Comparison of ENCODE assay signal across 22 cellular contexts in genomic region chr12:32854716-32855115, GRCh38. TPM values are rescaled to one million over a fixed set of nuclear protein-coding genes. Genes with fewer than 3 reads are reported as not detected.
DNase-seq lines count a peak whose midpoint lies in the region; ATAC-seq and TF ChIP-seq lines count a peak whose summit lies in the region.
"Had no signal": no experiment of that assay in that cellular context is flagged by ENCODE, and none has a peak within 500 bp of the region (broad histone marks: within the 10 kb centered on the region; RNA-seq: fewer than 3 reads in every experiment).

No MANE protein-coding gene starts in this region.

- ATAC-seq in Right ventricle myocardium superior (ENCODE audit: poor library complexity) (peak; percentile 22), HG02763 (IDR thresholded peaks at IDR 0.05; ENCODE audit: unreplicated experiment) (no peak)
- ATAC-seq: A549 had no signal

- no peak overlapping the region for H3K4ac ChIP-seq in H9 (ENCODE audit: low read depth, low read length)

- peak overlapping the region in 2 of 3 experiments; percentile 2 to 40; a peak in 2 of 7 replicates for H3K27ac Mint-ChIP-seq in H9
- no peak overlapping the region for H3K27ac Mint-ChIP-seq in activated CD4-positive, alpha-beta T cell treated with anti-CD3 and anti-CD28 coated beads, Interleukin-2, amount 10 ng/mL, durations not matched to agents 24 days and 14 days
- H3K27ac Mint-ChIP-seq: CD4-positive, alpha-beta T cell had no signal

- no peaks in the 10 kb centered on the region for H3K9me3 Mint-ChIP-seq in H9
- H3K9me3 Mint-ChIP-seq in activated CD4-positive, alpha-beta T cell treated with anti-CD3 and anti-CD28 coated beads, Interleukin-2, amount 10 ng/mL, durations not matched to agents 24 days and 14 days, result no peaks in the 10 kb centered on the region
- H3K9me3 Mint-ChIP-seq: CD4-positive, alpha-beta T cell had no signal

- H3K23ac ChIP-seq in H9 (ENCODE audit: insufficient read length, low read depth, low read length), result no peak overlapping the region

- H3K4me2 ChIP-seq in H9 (ENCODE audit: insufficient read depth, insufficient read length, low read length), result no peak overlapping the region
- H3K4me2 ChIP-seq: A549; BLaER1 treated with 17β-estradiol and CSF1 and Interleukin-3, amounts not matched to agents 10 nM and 100 nM; PC-9 had no signal

- no peak for DNase-seq in H9
- DNase-seq in Right ventricle myocardium superior, result no peak
- no peak for DNase-seq in right atrium auricular region (ENCODE audit: low spot score)
- no peak for DNase-seq in hepatic stellate cell (ENCODE audit: low spot score)
- no peak for DNase-seq in activated CD4-positive, alpha-beta T cell treated with anti-CD3 and anti-CD28 coated beads, Interleukin-2, amount 10 ng/mL, durations not matched to agents 24 days and 14 days
- no peak for DNase-seq in H7
- DNase-seq: AML-193; CD4-positive, alpha-beta T cell; KBM-7; MG63; NCI-H1105 treated with DMSO at 0.1 percent for 48 hours; NCI-H146; NCI-H2029; NCI-H446; NCI-H524 treated with DMSO at 0.1 percent for 48 hours; NCI-H774; PC-9; SHP77 had no signal

- no peak overlapping the region for H3K4me3 Mint-ChIP-seq in H9
- no peak overlapping the region for H3K4me3 Mint-ChIP-seq in activated CD4-positive, alpha-beta T cell treated with anti-CD3 and anti-CD28 coated beads, Interleukin-2, amount 10 ng/mL, durations not matched to agents 24 days and 14 days
- H3K4me3 Mint-ChIP-seq: CD4-positive, alpha-beta T cell had no signal

- H3K79me2 ChIP-seq in H9 (ENCODE audit: insufficient read depth, low read length), result 0 out of 2 replicates have a peak, but pooled peaks cover 1% of the 10 kb centered on the region

- H4K20me1 ChIP-seq in H9 (ENCODE audit: control insufficient read depth, insufficient read depth, insufficient read length), result no peaks in the 10 kb centered on the region
- H4K20me1 ChIP-seq: BLaER1 treated with 17β-estradiol and CSF1 and Interleukin-3, amounts not matched to agents 10 nM and 100 nM had no signal

- H4K5ac ChIP-seq in H9 (ENCODE audit: insufficient read length, low read depth, low read length), result no peak overlapping the region

- no peak overlapping the region for H2BK120ac ChIP-seq in H9 (ENCODE audit: low read depth, low read length, poor library complexity, severe bottlenecking)

- H2BK20ac ChIP-seq in H9 (ENCODE audit: low read depth, low read length, poor library complexity, severe bottlenecking), result no peak overlapping the region

- peaks cover 2% of the 10 kb centered on the region for H3K79me1 ChIP-seq in H9 (ENCODE audit: insufficient read depth, low read depth, low read length, poor library complexity, severe bottlenecking)

- H2AFZ ChIP-seq in H9 (ENCODE audit: low read length), result no peak overlapping the region
- H2AFZ ChIP-seq: PC-9 had no signal

- H3K4me1 ChIP-seq in H9 (ENCODE audit: insufficient read depth, low read length), result peaks cover 3% of the 10 kb centered on the region; the same call in 1 of the 2 replicates
- H3K4me1 ChIP-seq in right atrium auricular region, result peaks cover 0 to 33% of the 10 kb centered on the region in 2 donors
- H3K4me1 ChIP-seq: A549; BLaER1 treated with 17β-estradiol and CSF1 and Interleukin-3, amounts not matched to agents 10 nM and 100 nM had no signal

- no peak overlapping the region for H4K91ac ChIP-seq in H9 (ENCODE audit: insufficient read length, low read depth, low read length)

- peaks cover 14 to 17% of the 10 kb centered on the region in 2 experiments for H3K4me1 Mint-ChIP-seq in H9
- H3K4me1 Mint-ChIP-seq in activated CD4-positive, alpha-beta T cell treated with anti-CD3 and anti-CD28 coated beads, Interleukin-2, amount 10 ng/mL, durations not matched to agents 24 days and 14 days, result no peaks in the 10 kb centered on the region

- WGBS in H9 (ENCODE audit: extremely low coverage, insufficient read length, low lambda C conversion rate), result no CpG with 5 or more reads among the region's 1 CpG

- no peak overlapping the region for H3K14ac ChIP-seq in H9 (ENCODE audit: insufficient read depth, low read length)

- H3K36me3 Mint-ChIP-seq in H9 (ENCODE audit: insufficient read depth in 1 of 3, low read depth in 3 of 3), result peaks cover 0 to 5% (median 0%) of the 10 kb centered on the region in 3 experiments; a peak in 2 of 7 replicates
- H3K36me3 Mint-ChIP-seq in activated CD4-positive, alpha-beta T cell treated with anti-CD3 and anti-CD28 coated beads, Interleukin-2, amount 10 ng/mL, durations not matched to agents 24 days and 14 days (ENCODE audit: low read depth), result no peaks in the 10 kb centered on the region

- H2BK15ac ChIP-seq in H9 (ENCODE audit: low read depth, low read length), result no peak overlapping the region

- H2BK5ac ChIP-seq in H9 (ENCODE audit: insufficient read length, low read length), result no peak overlapping the region

- no peak overlapping the region for H2AK5ac ChIP-seq in H9 (ENCODE audit: insufficient read length, low read length)

- no peak overlapping the region for H4K8ac ChIP-seq in H9 (replicated peaks; ENCODE audit: insufficient read length, low read depth, low read length)

- H3K36me3 ChIP-seq in right atrium auricular region (peaks cover 12% of the 10 kb centered on the region), H7 (replicated peaks; ENCODE audit: control insufficient read depth, insufficient read depth, low read length) (peaks cover 2% of the 10 kb centered on the region; the same call in 1 of the 2 replicates)
- H3K36me3 ChIP-seq: BLaER1 treated with 17β-estradiol and CSF1 and Interleukin-3, amounts not matched to agents 10 nM and 100 nM; MG63 had no signal

- no peak overlapping the region for H3K4me3 ChIP-seq in right atrium auricular region
- no peak overlapping the region for H3K4me3 ChIP-seq in H7 (ENCODE audit: insufficient read depth, low read depth, low read length)
- H3K4me3 ChIP-seq: A549; BLaER1 treated with 17β-estradiol and CSF1 and Interleukin-3, amounts not matched to agents 10 nM and 100 nM; MG63; PC-9 had no signal

- TF ChIP-seq CTCF in H9 (conservative IDR thresholded peaks at IDR 0.05), result no peak
- TF ChIP-seq CTCF in right atrium auricular region (IDR thresholded peaks at IDR 0.05), result no peak

- H3K9ac ChIP-seq in H9 (ENCODE audit: extremely low read depth, insufficient read length, low read length), result no peak overlapping the region
- H3K9ac ChIP-seq: BLaER1 treated with 17β-estradiol and CSF1 and Interleukin-3, amounts not matched to agents 10 nM and 100 nM had no signal

- H3K23me2 ChIP-seq in H9 (ENCODE audit: insufficient read length, low read depth, low read length, poor library complexity, severe bottlenecking), result no peaks in the 10 kb centered on the region

- H3K9me3 ChIP-seq in H9 (ENCODE audit: control insufficient read depth, low read depth, low read length) (no peaks in the 10 kb centered on the region), right atrium auricular region (no peaks in the 10 kb centered on the region)
- H3K9me3 ChIP-seq: A549; BLaER1 treated with 17β-estradiol and CSF1 and Interleukin-3, amounts not matched to agents 10 nM and 100 nM; MG63 had no signal

- H3K27me3 Mint-ChIP-seq in H9 (ENCODE audit: low read depth), result no peaks in the 10 kb centered on the region
- no peaks in the 10 kb centered on the region for H3K27me3 Mint-ChIP-seq in activated CD4-positive, alpha-beta T cell treated with anti-CD3 and anti-CD28 coated beads, Interleukin-2, amount 10 ng/mL, durations not matched to agents 24 days and 14 days

- no peak overlapping the region for H2BK12ac ChIP-seq in H9 (ENCODE audit: insufficient read length, low read depth, low read length)

- H3K27ac ChIP-seq in H9 (ENCODE audit: insufficient read length, low read depth, low read length), result no peak overlapping the region
- H3K27ac ChIP-seq in right atrium auricular region, result peak overlapping the region; percentile 29 to 62
- H3K27ac ChIP-seq: A549; BLaER1 treated with 17β-estradiol and CSF1 and Interleukin-3, amounts not matched to agents 10 nM and 100 nM; PC-9 had no signal

- H3K56ac ChIP-seq in H9 (ENCODE audit: insufficient read length, low read depth, low read length), result no peak overlapping the region

- H3K27me3 ChIP-seq in H9 (ENCODE audit: insufficient read depth, low read length), result no peaks in the 10 kb centered on the region
- no peaks in the 10 kb centered on the region for H3K27me3 ChIP-seq in right atrium auricular region
- no peaks in the 10 kb centered on the region for H3K27me3 ChIP-seq in H7 (ENCODE audit: control insufficient read depth, insufficient read depth, low read length)
- H3K27me3 ChIP-seq: BLaER1 treated with 17β-estradiol and CSF1 and Interleukin-3, amounts not matched to agents 10 nM and 100 nM had no signal

- H3T11ph ChIP-seq in H9 (ENCODE audit: low read length), result no peak overlapping the region

- intact Hi-C loops in Right ventricle myocardium superior (cut with DNase I), result no loop called here
- intact Hi-C loops in activated CD4-positive, alpha-beta T cell treated with anti-CD3 and anti-CD28 coated beads, Interleukin-2, amount 10 ng/mL, durations not matched to agents 24 days and 14 days (cut with micrococcal nuclease), result no loop called here

- no peak overlapping the region for H3K18ac ChIP-seq in H9 (ENCODE audit: insufficient read length, low read depth, low read length)

RNA-seq across cellular contexts. Expression of gene PKP2, which starts 41.9 kb away (rescaled TPM):
- total RNA-seq in H9 (2021) (18.2 and 18.4 TPM in 2 replicates), Right ventricle myocardium superior (400 TPM), right atrium auricular region (100 to 1,000 TPM; 195 to 271 TPM)
- not detected in 2 replicates for total RNA-seq in activated CD4-positive, alpha-beta T cell treated with anti-CD3 and anti-CD28 coated beads, Interleukin-2, amount 10 ng/mL, durations not matched to agents 24 days and 14 days
- total RNA-seq in H7 (2014; rRNA removed; shearing (Covaris generic)), result 18.2 and 18.3 TPM in 2 replicates
- total RNA-seq: RPMI7951 had no signal

Comparison
In these comparisons a context has a peak if more than half of its experiments do, and no peak if none do; other contexts are left out.
1. RNA of gene PKP2, which starts 41.9 kb away (total RNA-seq): 400 TPM in Right ventricle myocardium superior (single experiment), 195 to 271 TPM in right atrium auricular region, 18.2 to 18.4 TPM in H9 and 18.2 to 18.3 TPM in H7; not detected in activated CD4-positive, alpha-beta T cell treated with anti-CD3 and anti-CD28 coated beads, Interleukin-2, amount 10 ng/mL, durations not matched to agents 24 days and 14 days; every median in the first group is over 10 times any median in the second.